In the genomic region with DNA sequence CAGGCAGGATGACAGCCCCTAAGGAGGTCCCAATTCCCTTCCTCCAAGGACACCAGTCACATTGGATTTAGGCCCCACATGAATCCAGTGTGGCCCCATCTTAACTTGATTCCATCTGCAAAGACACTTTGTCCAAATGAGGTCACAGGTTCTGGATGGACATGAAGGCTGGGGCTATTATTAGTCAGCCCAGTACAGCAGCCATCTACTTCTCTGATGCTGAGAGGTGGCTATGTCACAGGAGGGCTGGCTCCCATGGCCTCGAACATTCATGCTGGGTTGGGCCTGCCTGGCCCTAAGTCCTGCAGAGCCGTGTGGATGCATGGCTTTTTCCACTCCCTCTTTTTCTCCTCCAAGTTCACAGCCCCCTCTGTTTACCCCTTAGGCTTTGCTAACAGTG, we compare ENCODE assay signal across 20 cellular contexts.
"Had no signal": no experiment of that assay in that cellular context is flagged by ENCODE, and none has a peak within 500 bp of the region (broad histone marks: within the 10 kb centered on the region; RNA-seq: fewer than 3 reads in every experiment).

No MANE protein-coding gene starts in this region.

- H3K4me1 ChIP-seq: stomach, transverse colon had no signal

- H3K27ac ChIP-seq: dorsolateral prefrontal cortex, left lung, ovary, skin epidermis, stomach, thoracic aorta, transverse colon had no signal

- FAIRE-seq: frontal cortex, keratinocyte had no signal

- H3K27me3 Mint-ChIP-seq: central memory CD8-positive, alpha-beta T cell had no signal

- DNase-seq: cortex of kidney; effector CD8-positive, alpha-beta T cell; left lung; mesenchymal stem cell; midbrain; ovary; stimulated activated CD4-positive, alpha-beta T cell treated with anti-CD3 and anti-CD28 coated beads, Interleukin-2, amount 100 ng/mL, for 24 hours; stimulated activated CD4-positive, alpha-beta T cell treated with anti-CD3 and anti-CD28 coated beads, Interleukin-4, amount 100 ng/mL, for 4 hours; stimulated activated naive CD4-positive, alpha-beta T cell; stomach; substantia nigra; transverse colon had no signal

- H3K9me3 ChIP-seq: left lung, ovary, stomach, thoracic aorta, transverse colon had no signal

- H3K27me3 ChIP-seq: dorsolateral prefrontal cortex, left lung, ovary, stomach, transverse colon had no signal

- H3K36me3 ChIP-seq: ovary, transverse colon had no signal

- H3K9me3 Mint-ChIP-seq: central memory CD8-positive, alpha-beta T cell had no signal

- H3K4me3 Mint-ChIP-seq: central memory CD8-positive, alpha-beta T cell had no signal

- H3K4me3 ChIP-seq: dorsolateral prefrontal cortex, left lung, lung, ovary, skin epidermis, stomach, thoracic aorta, transverse colon had no signal

- ATAC-seq: left lung, sciatic nerve had no signal
